Comparison of ENCODE assay signal across 25 cellular contexts in genomic region chr16:74633686-74634085, GRCh38.
"Had no signal": no experiment of that assay in that cellular context is flagged by ENCODE, and none has a peak within 500 bp of the region (broad histone marks: within the 10 kb centered on the region; RNA-seq: fewer than 3 reads in every experiment).

No MANE protein-coding gene starts in this region.

- H3K4me3 ChIP-seq: SK-N-MC had no signal

- ATAC-seq: activated CD8-positive, alpha-beta T cell treated with anti-CD3 and anti-CD28 coated beads, Interleukin-2, amount 10 ng/mL, durations not matched to agents 7 days and 5 days; activated T-cell treated with anti-CD3 and anti-CD28 coated beads, Interleukin-2, amount 50 U/mL, for 72 hours; Panc1; Right ventricle myocardium inferior; T-cell had no signal

- H3K27me3 Mint-ChIP-seq: activated naive CD8-positive, alpha-beta T cell; T-cell had no signal

- H3K27ac ChIP-seq: SK-N-MC had no signal

- DNase-seq: activated CD4-positive, alpha-beta T cell treated with anti-CD3 and anti-CD28 coated beads for 48 hours; activated CD4-positive, alpha-beta T cell treated with anti-CD3 and anti-CD28 coated beads, Interleukin-2, amount 50 U/mL, for 4 hours; activated CD4-positive, CD25-positive, alpha-beta regulatory T cell treated with anti-CD3 and anti-CD28 coated beads, Interleukin-2, amount 50 U/mL, for 72 hours; activated CD8-positive, alpha-beta T cell treated with anti-CD3 and anti-CD28 coated beads, Interleukin-2, amount 10 ng/mL, durations not matched to agents 7 days and 5 days; activated gamma-delta T cell treated with Interleukin-2 at 50 U/mL for 16 hours; activated T-cell treated with anti-CD3 and anti-CD28 coated beads, Interleukin-2, amount 50 U/mL, for 72 hours; amygdala; central memory CD4-positive, alpha-beta T cell; Kasumi-1; KBM-7; NCI-H1092; NCI-H1417 treated with DMSO at 0.1 percent for 48 hours; NCI-H1694; NCI-H2029; NCI-H510A treated with DMSO at 0.1 percent for 48 hours; NCI-H69; NK-92 treated with Interleukin-12 subunit alpha and Interleukin-12 subunit beta, amount 100 ng/mL, for 24 hours; OCI-M1; RPMI8226; T-cell had no signal

- H3K27ac Mint-ChIP-seq: activated CD8-positive, alpha-beta T cell treated with anti-CD3 and anti-CD28 coated beads, Interleukin-2, amount 10 ng/mL, durations not matched to agents 7 days and 5 days; activated naive CD8-positive, alpha-beta T cell; activated T-cell treated with anti-CD3 and anti-CD28 coated beads, Interleukin-2, amount 50 U/mL, for 72 hours; activated T-helper 2 cell treated with anti-CD3 and anti-CD28 coated beads, Interferon-gamma antibody, Interleukin-2, Interleukin-4, amounts not matched to agents 10 μg/mL and 5 μg/mL and 100 μg/mL, durations not matched to agents 14 hours and 24 hours and 36 hours; T-cell had no signal

- H3K9me3 Mint-ChIP-seq: activated T-cell treated with anti-CD3 and anti-CD28 coated beads, Interleukin-2, amount 50 U/mL, for 72 hours; activated T-helper 2 cell treated with anti-CD3 and anti-CD28 coated beads, Interferon-gamma antibody, Interleukin-2, Interleukin-4, amounts not matched to agents 10 μg/mL and 5 μg/mL and 100 μg/mL, durations not matched to agents 14 hours and 24 hours and 36 hours; T-cell had no signal

- H3K4me3 Mint-ChIP-seq: activated CD8-positive, alpha-beta T cell treated with anti-CD3 and anti-CD28 coated beads, Interleukin-2, amount 10 ng/mL, durations not matched to agents 7 days and 5 days; activated naive CD8-positive, alpha-beta T cell; activated T-cell treated with anti-CD3 and anti-CD28 coated beads, Interleukin-2, amount 50 U/mL, for 72 hours; T-cell had no signal
